ENCODE assay signal across 12 cellular contexts in the genomic region with DNA sequence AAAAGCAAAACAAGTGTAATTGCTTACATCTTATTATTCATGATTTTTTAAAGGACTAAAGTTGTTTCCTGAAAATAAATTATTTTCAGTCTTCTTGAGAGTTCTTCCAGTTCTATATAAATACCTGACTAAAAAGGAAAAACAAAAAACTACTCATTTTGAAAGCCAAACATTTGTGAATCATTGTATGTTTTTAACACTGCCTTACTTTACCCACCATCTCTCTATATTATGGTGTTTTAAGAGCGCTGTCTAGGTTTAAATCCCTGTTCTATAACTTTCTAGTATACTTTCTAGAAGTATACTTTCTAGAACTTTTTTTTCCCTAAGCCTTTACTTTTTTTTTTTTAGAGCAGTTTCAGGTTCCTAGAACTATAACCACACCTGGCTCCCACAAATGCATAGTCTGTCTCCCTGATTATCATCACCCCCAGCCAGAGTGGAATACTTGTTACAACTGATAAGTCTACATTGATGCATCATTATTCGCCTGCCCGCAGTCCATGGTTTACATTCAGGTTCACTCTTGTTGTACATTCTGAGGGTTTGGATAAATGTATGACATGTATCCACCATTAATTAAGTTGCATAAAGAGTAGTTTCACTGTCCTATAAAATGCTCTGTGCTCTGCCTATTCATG.
"Had no signal": no experiment of that assay in that cellular context is flagged by ENCODE, and none has a peak within 500 bp of the region (broad histone marks: within the 10 kb centered on the region; RNA-seq: fewer than 3 reads in every experiment).

No MANE protein-coding gene starts in this region.

- H3K27ac ChIP-seq: breast epithelium, gastroesophageal sphincter, left lung, psoas muscle, SK-N-MC, uterus had no signal

- H3K36me3 ChIP-seq: breast epithelium, uterus had no signal

- H3K4me3 ChIP-seq: breast epithelium, gastroesophageal sphincter, left lung, psoas muscle, SK-N-MC, uterus had no signal

- ATAC-seq: gastroesophageal sphincter, left lung, psoas muscle, sciatic nerve, WTC11 had no signal

- DNase-seq: activated CD4-positive, alpha-beta T cell treated with anti-CD3 and anti-CD28 coated beads, Interleukin-2, amount 50 U/mL, for 48 hours; anterior cingulate cortex; dermis blood vessel endothelial cell; left lung; mesenchymal stem cell; psoas muscle; uterus had no signal

- H3K9me3 ChIP-seq: breast epithelium, gastroesophageal sphincter, left lung, psoas muscle, uterus had no signal

- H3K9me3 Mint-ChIP-seq: WTC11 had no signal

- H3K4me3 Mint-ChIP-seq: WTC11 had no signal

- H3K27me3 ChIP-seq: breast epithelium, gastroesophageal sphincter, left lung, uterus had no signal
